Comparison of ENCODE assay signal across 36 cellular contexts in genomic region chr16:28502290-28502689, GRCh38. TPM values are rescaled to one million over a fixed set of nuclear protein-coding genes. Genes with fewer than 3 reads are reported as not detected.
"Had no signal": no experiment of that assay in that cellular context is flagged by ENCODE, and none has a peak within 500 bp of the region (broad histone marks: within the 10 kb centered on the region; RNA-seq: fewer than 3 reads in every experiment).

No MANE protein-coding gene starts in this region.

- H3K27ac ChIP-seq: adrenal gland, body of pancreas, esophagus muscularis mucosa, foreskin keratinocyte, gastrocnemius medialis, heart left ventricle had no signal

- FAIRE-seq: colon had no signal

- H3K36me3 ChIP-seq: adrenal gland, esophagus muscularis mucosa, gastrocnemius medialis had no signal

- DNase-seq: activated CD4-positive, alpha-beta memory T cell treated with anti-CD3 and anti-CD28 coated beads for 36 hours; activated CD4-positive, alpha-beta T cell treated with anti-CD3 and anti-CD28 coated beads for 36 hours; activated CD4-positive, alpha-beta T cell treated with anti-CD3 and anti-CD28 coated beads, Interleukin-2, amount 10 ng/mL, durations not matched to agents 24 days and 14 days; activated CD4-positive, CD25-positive, alpha-beta regulatory T cell; activated CD4-positive, CD25-positive, alpha-beta regulatory T cell treated with anti-CD3 and anti-CD28 coated beads, Interleukin-2, amount 50 U/mL, for 72 hours; activated CD8-positive, alpha-beta memory T cell treated with anti-CD3 and anti-CD28 coated beads, Interleukin-2, amount 10 ng/mL, durations not matched to agents 7 days and 5 days; activated CD8-positive, alpha-beta memory T cell treated with anti-CD3 and anti-CD28 coated beads, Interleukin-2, amount 50 U/mL, for 4 hours; activated CD8-positive, alpha-beta T cell treated with anti-CD3 and anti-CD28 coated beads, Interleukin-2, amount 10 ng/mL, durations not matched to agents 7 days and 5 days; activated effector memory CD4-positive, alpha-beta T cell treated with anti-CD3 and anti-CD28 coated beads, Interleukin-2, amount 50 U/mL, for 16 hours; activated naive CD4-positive, alpha-beta T cell treated with anti-CD3 and anti-CD28 coated beads for 36 hours; activated naive CD8-positive, alpha-beta T cell treated with anti-CD3 and anti-CD28 coated beads for 36 hours; activated naive CD8-positive, alpha-beta T cell treated with anti-CD3 and anti-CD28 coated beads, Interleukin-2, amount 50 U/mL, for 24 hours; activated T-cell treated with anti-CD3 and anti-CD28 coated beads, Interleukin-2, amount 50 U/mL, for 1 hour; activated T-cell treated with anti-CD3 and anti-CD28 coated beads, Interleukin-2, amount 50 U/mL, for 48 hours; adrenal gland; amygdala; aorta; body of pancreas; caudate nucleus; cortex of kidney; dermis blood vessel endothelial cell; effector CD4-positive, alpha-beta T cell; effector memory CD8-positive, alpha-beta T cell; erythroblast; foreskin keratinocyte; gastrocnemius medialis; glutamatergic neuron; heart left ventricle; T-helper 2 cell had no signal

- H3K27me3 ChIP-seq: adrenal gland, body of pancreas had no signal

- H3K4me3 ChIP-seq: adrenal gland, body of pancreas, esophagus muscularis mucosa, gastrocnemius medialis, heart left ventricle had no signal

- H3K4me1 ChIP-seq: adrenal gland, esophagus muscularis mucosa, foreskin keratinocyte, gastrocnemius medialis had no signal

- H3K9me3 ChIP-seq: adrenal gland, body of pancreas, esophagus muscularis mucosa, gastrocnemius medialis, heart left ventricle had no signal

- ATAC-seq: activated CD8-positive, alpha-beta memory T cell treated with anti-CD3 and anti-CD28 coated beads, Interleukin-2, amount 10 ng/mL, durations not matched to agents 7 days and 5 days; activated CD8-positive, alpha-beta T cell treated with anti-CD3 and anti-CD28 coated beads, Interleukin-2, amount 10 ng/mL, durations not matched to agents 7 days and 5 days; activated naive CD8-positive, alpha-beta T cell treated with anti-CD3 and anti-CD28 coated beads, Interleukin-2, amount 50 U/mL, for 24 hours; body of pancreas; effector memory CD8-positive, alpha-beta T cell; foreskin keratinocyte; gastrocnemius medialis had no signal

RNA-seq across cellular contexts. Expression of gene IL27, which starts 4.3 kb away (rescaled TPM):
- total RNA-seq: activated CD4-positive, alpha-beta memory T cell treated with anti-CD3 and anti-CD28 coated beads for 36 hours; activated CD4-positive, alpha-beta T cell treated with anti-CD3 and anti-CD28 coated beads for 36 hours; activated CD4-positive, alpha-beta T cell treated with anti-CD3 and anti-CD28 coated beads, Interleukin-2, amount 10 ng/mL, durations not matched to agents 24 days and 14 days; activated CD8-positive, alpha-beta memory T cell treated with anti-CD3 and anti-CD28 coated beads for 36 hours; activated CD8-positive, alpha-beta memory T cell treated with anti-CD3 and anti-CD28 coated beads, Interleukin-2, amount 10 ng/mL, durations not matched to agents 7 days and 5 days; activated CD8-positive, alpha-beta T cell treated with anti-CD3 and anti-CD28 coated beads, Interleukin-2, amount 10 ng/mL, durations not matched to agents 7 days and 5 days; activated naive CD4-positive, alpha-beta T cell treated with anti-CD3 and anti-CD28 coated beads for 36 hours; activated naive CD8-positive, alpha-beta T cell treated with anti-CD3 and anti-CD28 coated beads for 36 hours; activated T-helper 1 cell treated with anti-CD3 and anti-CD28 coated beads, Interleukin-12 subunit alpha, Interleukin-12 subunit beta, Interleukin-2, Interleukin-4 antibody, amounts not matched to agents 30 ng/mL and 10 ng/mL and 1 ng/mL, durations not matched to agents 14 hours and 24 hours and 36 hours; activated T-helper 2 cell treated with anti-CD3 and anti-CD28 coated beads, Interferon-gamma antibody, Interleukin-2, Interleukin-4, amounts not matched to agents 10 μg/mL and 5 μg/mL and 100 μg/mL, durations not matched to agents 14 hours and 24 hours and 36 hours; body of pancreas; chondrocyte; dermis blood vessel endothelial cell; esophagus muscularis mucosa; foreskin keratinocyte; gastrocnemius medialis; T-helper 1 cell treated with Interleukin-12 subunit alpha and Interleukin-12 subunit beta and Interleukin-4 antibody, amounts not matched to agents 30 ng/mL and 1 ng/mL, for 36 hours had no signal
- polyA plus RNA-seq: foreskin keratinocyte had no signal

RNA-seq across cellular contexts. Expression of gene APOBR, which starts 7.8 kb away (rescaled TPM):
- total RNA-seq: foreskin keratinocyte had no signal
- polyA plus RNA-seq: foreskin keratinocyte had no signal

RNA-seq across cellular contexts. Expression of gene NPIPB7, which starts 30.2 kb away (rescaled TPM):
- total RNA-seq: activated CD4-positive, alpha-beta memory T cell treated with anti-CD3 and anti-CD28 coated beads for 36 hours; activated CD4-positive, alpha-beta T cell treated with anti-CD3 and anti-CD28 coated beads, Interleukin-2, amount 10 ng/mL, durations not matched to agents 24 days and 14 days; activated CD8-positive, alpha-beta memory T cell treated with anti-CD3 and anti-CD28 coated beads, Interleukin-2, amount 10 ng/mL, durations not matched to agents 7 days and 5 days; activated CD8-positive, alpha-beta T cell treated with anti-CD3 and anti-CD28 coated beads, Interleukin-2, amount 10 ng/mL, durations not matched to agents 7 days and 5 days; activated naive CD4-positive, alpha-beta T cell treated with anti-CD3 and anti-CD28 coated beads for 36 hours; activated naive CD8-positive, alpha-beta T cell treated with anti-CD3 and anti-CD28 coated beads for 36 hours; activated T-helper 1 cell treated with anti-CD3 and anti-CD28 coated beads, Interleukin-12 subunit alpha, Interleukin-12 subunit beta, Interleukin-2, Interleukin-4 antibody, amounts not matched to agents 30 ng/mL and 10 ng/mL and 1 ng/mL, durations not matched to agents 14 hours and 24 hours and 36 hours; activated T-helper 2 cell treated with anti-CD3 and anti-CD28 coated beads, Interferon-gamma antibody, Interleukin-2, Interleukin-4, amounts not matched to agents 10 μg/mL and 5 μg/mL and 100 μg/mL, durations not matched to agents 14 hours and 24 hours and 36 hours; body of pancreas; dermis blood vessel endothelial cell; foreskin keratinocyte; gastrocnemius medialis; heart left ventricle had no signal
- polyA plus RNA-seq: foreskin keratinocyte had no signal

RNA-seq across cellular contexts. Expression of gene NUPR1, which starts 36.5 kb away (rescaled TPM):
- total RNA-seq: activated CD4-positive, alpha-beta memory T cell treated with anti-CD3 and anti-CD28 coated beads for 36 hours; activated CD4-positive, alpha-beta T cell treated with anti-CD3 and anti-CD28 coated beads for 36 hours; activated CD4-positive, alpha-beta T cell treated with anti-CD3 and anti-CD28 coated beads, Interleukin-2, amount 10 ng/mL, durations not matched to agents 24 days and 14 days; activated CD8-positive, alpha-beta memory T cell treated with anti-CD3 and anti-CD28 coated beads for 36 hours; activated CD8-positive, alpha-beta memory T cell treated with anti-CD3 and anti-CD28 coated beads, Interleukin-2, amount 10 ng/mL, durations not matched to agents 7 days and 5 days; activated CD8-positive, alpha-beta T cell treated with anti-CD3 and anti-CD28 coated beads, Interleukin-2, amount 10 ng/mL, durations not matched to agents 7 days and 5 days; activated naive CD4-positive, alpha-beta T cell treated with anti-CD3 and anti-CD28 coated beads for 36 hours; activated naive CD8-positive, alpha-beta T cell treated with anti-CD3 and anti-CD28 coated beads for 36 hours; activated T-helper 1 cell treated with anti-CD3 and anti-CD28 coated beads, Interleukin-12 subunit alpha, Interleukin-12 subunit beta, Interleukin-2, Interleukin-4 antibody, amounts not matched to agents 30 ng/mL and 10 ng/mL and 1 ng/mL, durations not matched to agents 14 hours and 24 hours and 36 hours; activated T-helper 2 cell treated with anti-CD3 and anti-CD28 coated beads, Interferon-gamma antibody, Interleukin-2, Interleukin-4, amounts not matched to agents 10 μg/mL and 5 μg/mL and 100 μg/mL, durations not matched to agents 14 hours and 24 hours and 36 hours; T-helper 1 cell treated with Interleukin-12 subunit alpha and Interleukin-12 subunit beta and Interleukin-4 antibody, amounts not matched to agents 30 ng/mL and 1 ng/mL, for 36 hours had no signal
